8 cellular contexts compared by ENCODE assay signal in genomic region chr9:113406873-113407511, GRCh38. TPM values are rescaled to one million over a fixed set of nuclear protein-coding genes. Genes with fewer than 3 reads are reported as not detected.
A peak's percentile ranks its signal among the peaks of the same experiment; 100 is the strongest.
DNase-seq lines count a peak whose midpoint lies in the region; ATAC-seq and TF ChIP-seq lines count a peak whose summit lies in the region.
"Not testable (repeated sequence)": the region's sequence is repeated elsewhere in the genome, so short reads cannot be mapped to it uniquely, and the experiment has no call there.

No MANE protein-coding gene starts in this region.

- H3K36me3 ChIP-seq in left ventricle myocardium inferior = peaks cover 19% of the 10 kb centered on the region
- not testable (repeated sequence) for H3K36me3 ChIP-seq in aorta (ENCODE audit: control insufficient read depth in 1 of 2, insufficient read depth in 2 of 2, low read length in 1 of 2)

- in situ Hi-C loops in astrocyte of the cerebellum (cut with HindIII; ENCODE audit: low sequenced_read_pairs) = not testable (repeated sequence)

- WGBS in aorta, 2 donors = 18 to 26% methylated on average over 7 of the region's 7 CpGs

- peaks cover 39% of the 10 kb centered on the region for H3K4me1 ChIP-seq in left ventricle myocardium inferior
- H3K4me1 ChIP-seq in aorta (ENCODE audit: control insufficient read depth in 1 of 2, insufficient read depth in 2 of 2, low read length in 2 of 2) = not testable (repeated sequence)

- peak overlapping the region; percentile 60 for H3K27ac ChIP-seq in left ventricle myocardium inferior (replicated peaks)
- not testable (repeated sequence) for H3K27ac ChIP-seq in aorta (ENCODE audit: low read depth in 1 of 2, low read length in 2 of 2)

- peak; percentile 86 for TF ChIP-seq CTCF in GM12865 (IDR thresholded peaks at IDR 0.05; ENCODE audit: insufficient read depth, low read depth, low read length, missing control alignments)
- peak; percentile 87 for TF ChIP-seq CTCF in astrocyte of the cerebellum (IDR thresholded peaks at IDR 0.05; ENCODE audit: low read depth, low read length, missing control alignments)
- peak; percentile 81 for TF ChIP-seq CTCF in left ventricle myocardium inferior (IDR thresholded peaks at IDR 0.05; ENCODE audit: borderline replicate concordance)

- not testable (repeated sequence) for H3K9me3 ChIP-seq in left ventricle myocardium inferior (replicated peaks); aorta (ENCODE audit: control insufficient read depth, low read length)

- H3K27me3 ChIP-seq in left ventricle myocardium inferior (ENCODE audit: low read depth); aorta (ENCODE audit: control insufficient read depth in 1 of 2, insufficient read depth in 2 of 2, low read length in 1 of 2): not testable (repeated sequence)

- ATAC-seq in HG03342 (IDR thresholded peaks at IDR 0.05; ENCODE audit: unreplicated experiment) = peak; percentile 38
- ATAC-seq in aorta (ENCODE audit: low FRiP score) = not testable (repeated sequence)

- DNase-seq in GM12865 (ENCODE audit: low read depth) (peak; percentile 81), NCI-H345 treated with DMSO at 0.1 percent for 48 hours (lab: John Stamatoyannopoulos, UW; ENCODE audit: unreplicated experiment) (peak; percentile 15), UCSD-AML1 (lab: John Stamatoyannopoulos, UW; ENCODE audit: unreplicated experiment) (peak; percentile 43), astrocyte of the cerebellum (ENCODE audit: low read depth) (peak; percentile 62), left ventricle myocardium inferior (peak; percentile 51), pons (ENCODE audit: low spot score) (peak; percentile 74), aorta (peak; percentile 64 to 69)

- not testable (repeated sequence) for H3K4me3 ChIP-seq in GM12865 (ENCODE audit: low read depth, low read length); astrocyte of the cerebellum (ENCODE audit: low read depth, low read length); left ventricle myocardium inferior; aorta (ENCODE audit: low read length in 2 of 2)

- intact Hi-C loops in left ventricle myocardium inferior (cut with micrococcal nuclease) = not testable (repeated sequence)
- intact Hi-C loops in aorta (cut with DNase I) = loop anchor here in 1 of 2 donors (10.0 kb wide), 1 partner anchor 132 kb away; the partner anchor contains the start of genes CDC26 and PRPF4

RNA-seq across cellular contexts. Expression of gene POLE3, which starts 3.5 kb away (rescaled TPM):
- 22.5 TPM for total RNA-seq in left ventricle myocardium inferior
- 10 to 100 TPM; 23.1 to 25.2 TPM for total RNA-seq in aorta
- 10 to 100 TPM; 26.1 to 35.2 TPM for polyA plus RNA-seq in aorta

RNA-seq across cellular contexts. Expression of gene C9orf43, which starts 3.6 kb away (rescaled TPM):
- total RNA-seq in left ventricle myocardium inferior (0.14 TPM), aorta (under 1 TPM in 1 of 2 donors, not detected in 1; 0.18 TPM)
- polyA plus RNA-seq in aorta = not detected

RNA-seq across cellular contexts. Expression of gene ALAD, which starts 5.9 kb away (rescaled TPM):
- total RNA-seq in left ventricle myocardium inferior (75.6 TPM), aorta (10 to 100 TPM; 26.3 to 40.8 TPM)
- 10 to 100 TPM; 42.9 to 54.6 TPM for polyA plus RNA-seq in aorta

RNA-seq across cellular contexts. Expression of gene HDHD3, which starts 30.2 kb away (rescaled TPM):
- total RNA-seq in left ventricle myocardium inferior (8.9 TPM), aorta (10 to 100 TPM in 1 of 2 donors, 1 to 10 TPM in 1; 8.2 to 13.5 TPM)
- 10 to 100 TPM; 21.7 to 23.7 TPM for polyA plus RNA-seq in aorta

RNA-seq across cellular contexts. Expression of gene RGS3, which starts 56.5 kb away (rescaled TPM):
- 187 TPM for total RNA-seq in left ventricle myocardium inferior
- 100 to 1,000 TPM; 157 to 161 TPM for total RNA-seq in aorta
- polyA plus RNA-seq in aorta = 100 to 1,000 TPM in 1 of 2 donors, 10 to 100 TPM in 1; 74.3 to 142 TPM

Comparison
In these comparisons a context has a peak if more than half of its experiments do, and no peak if none do; other contexts are left out.
1. DNase-seq: peak in every context shown above with its lines; median percentile 81 in GM12865; 74 in pons; 66 in aorta; 62 in astrocyte of the cerebellum; 51 in left ventricle myocardium inferior; 43 in UCSD-AML1; 15 in NCI-H345 treated with DMSO at 0.1 percent for 48 hours.